In genomic region chr1:174696026-174696821, GRCh38 we compare ENCODE assay signal across 26 cellular contexts.
"Had no signal": no experiment of that assay in that cellular context is flagged by ENCODE, and none has a peak within 500 bp of the region (broad histone marks: within the 10 kb centered on the region; RNA-seq: fewer than 3 reads in every experiment).

No MANE protein-coding gene starts in this region.

- H3K36me3 ChIP-seq: lower lobe of right lung, neural progenitor cell, ovary, right atrium auricular region, suprapubic skin, thoracic aorta, tibial artery, uterus had no signal

- H3K27me3 ChIP-seq: hepatocyte, neural progenitor cell, ovary, right atrium auricular region, suprapubic skin, tibial artery, uterus had no signal

- H3K4me1 Mint-ChIP-seq: nephron progenitor cell, neural progenitor cell had no signal

- H3K4me1 ChIP-seq: lower lobe of right lung, neural progenitor cell, right atrium auricular region, suprapubic skin, tibial artery, uterus had no signal

- H3K27ac ChIP-seq: hepatocyte, lower lobe of right lung, neural progenitor cell, ovary, right atrium auricular region, skin epidermis, suprapubic skin, thoracic aorta, tibial artery, uterus had no signal

- H3K4me3 ChIP-seq: hepatocyte, lower lobe of right lung, neural progenitor cell, ovary, right atrium auricular region, skin epidermis, suprapubic skin, thoracic aorta, tibial artery, uterus had no signal

- H3K36me3 Mint-ChIP-seq: natural killer cell, neural progenitor cell had no signal

- H3K4me2 ChIP-seq: hepatocyte, neural progenitor cell had no signal

- H3K27ac Mint-ChIP-seq: mesothelial cell of epicardium; natural killer cell; nephron progenitor cell; neural progenitor cell; progenitor cell of endocrine pancreas; stimulated activated naive B cell treated with anti-CD40 and anti-IgM and Interleukin-4, amounts not matched to agents 10 μg/mL and 1 μg/mL and 100 μg/mL, for 72 hours; stimulated activated naive CD8-positive, alpha-beta T cell treated with anti-CD3 and anti-CD28 coated beads, Interleukin-15, Interleukin-2, amounts not matched to agents 100 ng/mL and 50 ng/mL, for 24 hours had no signal

- H3K27me3 Mint-ChIP-seq: naive B cell; progenitor cell of endocrine pancreas; stimulated activated naive B cell treated with anti-CD40 and anti-IgM and Interleukin-4, amounts not matched to agents 10 μg/mL and 1 μg/mL and 100 μg/mL, for 72 hours; stimulated activated naive CD8-positive, alpha-beta T cell treated with anti-CD3 and anti-CD28 coated beads, Interleukin-15, Interleukin-2, amounts not matched to agents 100 ng/mL and 50 ng/mL, for 24 hours had no signal

- H3K79me2 ChIP-seq: hepatocyte had no signal

- ATAC-seq: lower lobe of right lung; natural killer cell; sciatic nerve; stimulated activated naive B cell treated with anti-CD40 and anti-IgM and Interleukin-4, amounts not matched to agents 10 μg/mL and 1 μg/mL and 100 μg/mL, for 72 hours had no signal

- H3K9ac ChIP-seq: neural progenitor cell had no signal

- H3K9me3 ChIP-seq: lower lobe of right lung, ovary, right atrium auricular region, suprapubic skin, thoracic aorta, tibial artery, uterus had no signal

- H3K4me3 Mint-ChIP-seq: mesothelial cell of epicardium; naive B cell; natural killer cell; nephron progenitor cell; neural progenitor cell; stimulated activated naive B cell treated with anti-CD40 and anti-IgM and Interleukin-4, amounts not matched to agents 10 μg/mL and 1 μg/mL and 100 μg/mL, for 72 hours; stimulated activated naive CD8-positive, alpha-beta T cell treated with anti-CD3 and anti-CD28 coated beads, Interleukin-15, Interleukin-2, amounts not matched to agents 100 ng/mL and 50 ng/mL, for 24 hours had no signal

- H2AFZ ChIP-seq: hepatocyte, neural progenitor cell had no signal

- DNase-seq: islet precursor cell; lower lobe of right lung; mammary epithelial cell; mesenchymal stem cell; naive B cell; natural killer cell; nephron progenitor cell; ovary; stimulated activated CD4-positive, alpha-beta T cell treated with anti-CD3 and anti-CD28 coated beads, Interleukin-12 subunit alpha, Interleukin-12 subunit beta, amount 100 ng/mL, for 4 hours; stimulated activated CD4-positive, alpha-beta T cell treated with anti-CD3 and anti-CD28 coated beads, Interleukin-15, amount 100 ng/mL, for 24 hours; stimulated activated CD4-positive, alpha-beta T cell treated with anti-CD3 and anti-CD28 coated beads, Interleukin-2, amount 100 ng/mL, for 24 hours; stimulated activated CD4-positive, alpha-beta T cell treated with anti-CD3 and anti-CD28 coated beads, Interleukin-4, amount 100 ng/mL, for 1 hour; stimulated activated naive B cell treated with anti-CD40 and anti-IgM and Interleukin-4, amounts not matched to agents 10 μg/mL and 1 μg/mL and 100 μg/mL, for 72 hours; tibial artery; trophoblast cell; uterus had no signal
